In genomic region chr9:131755541-131756198, GRCh38 we compare ENCODE assay signal across 8 cellular contexts. TPM values are rescaled to one million over a fixed set of nuclear protein-coding genes. Genes with fewer than 3 reads are reported as not detected.
DNase-seq lines count a peak whose midpoint lies in the region; ATAC-seq, FAIRE-seq and TF ChIP-seq lines count a peak whose summit lies in the region.

No MANE protein-coding gene starts in this region.

- no peak overlapping the region for H3K4me3 ChIP-seq in breast epithelium
- H3K4me3 ChIP-seq in kidney (ENCODE audit: low read length in 2 of 2): no peak overlapping the region

- H3K36me3 ChIP-seq in breast epithelium (no peaks in the 10 kb centered on the region), kidney (ENCODE audit: control insufficient read depth in 1 of 2, insufficient read depth in 2 of 2, low read length in 2 of 2) (no peaks in the 10 kb centered on the region)

- peaks cover 0 to 13% of the 10 kb centered on the region in 2 donors for H3K27me3 ChIP-seq in breast epithelium

- no peak for FAIRE-seq in kidney (lab: Jason Lieb, UNC)

- no peak overlapping the region for H3K9ac ChIP-seq in kidney (ENCODE audit: low read length in 2 of 2)

- H3K4me1 ChIP-seq in breast epithelium: no peaks in the 10 kb centered on the region
- no peaks in the 10 kb centered on the region for H3K4me1 ChIP-seq in kidney (ENCODE audit: control insufficient read depth in 1 of 2, insufficient read depth in 1 of 2, low read depth in 1 of 2, low read length in 2 of 2)

- ATAC-seq in HG03045 (IDR thresholded peaks at IDR 0.05; ENCODE audit: unreplicated experiment) (peak; percentile 56), HG03457 (IDR thresholded peaks at IDR 0.05; ENCODE audit: unreplicated experiment) (no peak)

- H3K9me3 ChIP-seq in breast epithelium: no peaks in the 10 kb centered on the region
- H3K9me3 ChIP-seq in kidney (ENCODE audit: control insufficient read depth in 1 of 2, low read length in 2 of 2): no peaks in the 10 kb centered on the region

- peak in 2 of 3 donors; percentile 42 to 43 for TF ChIP-seq CTCF in breast epithelium (IDR thresholded peaks at IDR 0.05)
- peak; percentile 68 for TF ChIP-seq CTCF in kidney (IDR thresholded peaks at IDR 0.05; ENCODE audit: borderline replicate concordance, extremely low read depth, insufficient read depth)

- H3K27ac ChIP-seq in breast epithelium (no peak overlapping the region), kidney (ENCODE audit: low read depth in 2 of 2, low read length in 2 of 2) (no peak overlapping the region)

- no peak for TF ChIP-seq POLR2A in breast epithelium (IDR thresholded peaks at IDR 0.05)

- intact Hi-C loops in breast epithelium (cut with DNase I; ENCODE audit: low total_unique reads) (no loop called here), kidney (cut with DNase I) (no loop called here)

- DNase-seq in DMS79 treated with DMSO at 0.1 percent for 48 hours (lab: John Stamatoyannopoulos, UW) (peak; percentile 25), NCI-H446 (lab: John Stamatoyannopoulos, UW) (peak; percentile 34 to 81), breast epithelium (ENCODE audit: low spot score in 2 of 2) (peak; percentile 76 to 84), kidney (peak; percentile 88)
- DNase-seq in activated CD4-positive, CD25-positive, alpha-beta regulatory T cell (lab: John Stamatoyannopoulos, UW): peak; percentile 61 to 81 (median 74)
- peak; percentile 91 to 93 for DNase-seq in stimulated activated CD4-positive, alpha-beta T cell treated with anti-CD3 and anti-CD28 coated beads, Interleukin-2, amount 100 ng/mL, for 24 hours

RNA-seq across cellular contexts. Expression of gene RAPGEF1, which starts 15.8 kb away (rescaled TPM):
- total RNA-seq in breast epithelium (10 to 100 TPM; 35.3 to 38.0 (median 37.3) TPM), kidney (79.7 TPM)
- 15.5 TPM for polyA plus RNA-seq in kidney (ENCODE audit: insufficient read depth, low read depth, low replicate concordance)

Comparison
In these comparisons a context has a peak if more than half of its experiments do, and no peak if none do; other contexts are left out.
1. DNase-seq: peak in every context shown above with its lines; median percentile 92 in stimulated activated CD4-positive, alpha-beta T cell treated with anti-CD3 and anti-CD28 coated beads, Interleukin-2, amount 100 ng/mL, for 24 hours; 88 in kidney; 80 in breast epithelium; 74 in activated CD4-positive, CD25-positive, alpha-beta regulatory T cell; 58 in NCI-H446; 25 in DMS79 treated with DMSO at 0.1 percent for 48 hours.